ENCODE assay signal across 3 cellular contexts in the genomic region with DNA sequence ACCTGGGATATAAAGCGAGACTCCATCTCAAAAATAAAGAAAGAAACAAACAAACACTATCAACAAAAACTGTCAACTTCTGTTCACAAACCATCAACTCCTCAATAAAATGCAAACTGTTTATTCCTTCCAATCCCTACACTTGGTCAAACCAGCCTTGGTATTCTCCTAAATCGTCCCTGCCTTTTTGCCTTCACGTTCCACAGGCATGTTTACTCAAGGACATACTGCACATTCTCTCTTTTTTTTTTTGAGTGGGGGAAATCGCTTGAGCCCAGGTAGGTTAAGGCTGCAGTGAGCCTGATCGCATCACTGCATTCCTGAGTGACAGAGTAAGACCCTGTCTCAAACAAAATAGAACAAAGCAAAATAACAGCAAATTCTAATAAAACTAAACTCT.
TF ChIP-seq lines count a peak whose summit lies in the region.

No MANE protein-coding gene starts in this region.

TF ChIP-seq in IMR-90, 13 proteins besides CTCF, POLR2A, EP300 and RAD21:
- TF ChIP-seq NFE2L2 (IDR thresholded peaks at IDR 0.05; ENCODE audit: low read depth, low read length) (no peak), MXI1 (IDR thresholded peaks at IDR 0.05; ENCODE audit: borderline replicate concordance, low read depth, low read length) (no peak), RCOR1 (IDR thresholded peaks at IDR 0.05; ENCODE audit: insufficient replicate concordance, low read length) (no peak), ELK1 (IDR thresholded peaks at IDR 0.05; ENCODE audit: borderline replicate concordance, low read depth, low read length) (no peak), BHLHE40 (IDR thresholded peaks at IDR 0.05; ENCODE audit: low read depth, low read length) (no peak), RFX5 (IDR thresholded peaks at IDR 0.05; ENCODE audit: low read depth, low read length) (no peak), MAFK (IDR thresholded peaks at IDR 0.05; ENCODE audit: low read depth, low read length) (no peak), MAZ (IDR thresholded peaks at IDR 0.05; ENCODE audit: borderline replicate concordance, low read depth, low read length) (no peak), FOS (IDR thresholded peaks at IDR 0.05; ENCODE audit: low read depth, low read length) (no peak), CHD1 (IDR thresholded peaks at IDR 0.05; ENCODE audit: low read depth, low read length) (no peak), CEBPB (IDR thresholded peaks at IDR 0.05; ENCODE audit: low read depth, low read length) (no peak), SMC3 (IDR thresholded peaks at IDR 0.05; ENCODE audit: low read depth, low read length) (no peak)
- TF ChIP-seq, protein P1, sequence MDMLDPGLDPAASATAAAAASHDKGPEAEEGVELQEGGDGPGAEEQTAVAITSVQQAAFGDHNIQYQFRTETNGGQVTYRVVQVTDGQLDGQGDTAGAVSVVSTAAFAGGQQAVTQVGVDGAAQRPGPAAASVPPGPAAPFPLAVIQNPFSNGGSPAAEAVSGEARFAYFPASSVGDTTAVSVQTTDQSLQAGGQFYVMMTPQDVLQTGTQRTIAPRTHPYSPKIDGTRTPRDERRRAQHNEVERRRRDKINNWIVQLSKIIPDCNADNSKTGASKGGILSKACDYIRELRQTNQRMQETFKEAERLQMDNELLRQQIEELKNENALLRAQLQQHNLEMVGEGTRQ (IDR thresholded peaks at IDR 0.05; ENCODE audit: low read depth, low read length): no peak

TF ChIP-seq in GM12878, 131 proteins besides CTCF, POLR2A, EP300 and RAD21:
- TF ChIP-seq PKNOX1 (IDR thresholded peaks at IDR 0.05): 0 out of 2 replicates have a peak, but pooled peaks have one; percentile 10
- no peak for TF ChIP-seq YBX1 (IDR thresholded peaks at IDR 0.05)
- TF ChIP-seq ZBTB4 (CRISPR knock-in tag; IDR thresholded peaks at IDR 0.05): no peak
TF ChIP-seq in GM12878: peak in this region for 1.

TF ChIP-seq in GM12891, 5 proteins besides CTCF, POLR2A, EP300 and RAD21:
- TF ChIP-seq PAX5 (IDR thresholded peaks at IDR 0.05; ENCODE audit: insufficient read depth, low read length, severe bottlenecking): no peak
- no peak for TF ChIP-seq TAF1 (IDR thresholded peaks at IDR 0.05; ENCODE audit: low read depth, low read length)
- TF ChIP-seq POLR2AphosphoS5 (IDR thresholded peaks at IDR 0.05; ENCODE audit: low read depth, low read length): no peak
- no peak for TF ChIP-seq POU2F2 (IDR thresholded peaks at IDR 0.05; ENCODE audit: low read depth, low read length)
- TF ChIP-seq SPI1 (IDR thresholded peaks at IDR 0.05; ENCODE audit: low read depth, low read length): no peak
